In genomic region chr18:50716902-50717301, GRCh38 we compare ENCODE assay signal across 17 cellular contexts.
A peak's percentile ranks its signal among the peaks of the same experiment; 100 is the strongest.
DNase-seq lines count a peak whose midpoint lies in the region; FAIRE-seq lines count a peak whose summit lies in the region.
"Had no signal": no experiment of that assay in that cellular context is flagged by ENCODE, and none has a peak within 500 bp of the region (broad histone marks: within the 10 kb centered on the region; RNA-seq: fewer than 3 reads in every experiment).

No MANE protein-coding gene starts in this region.

- H4K8ac ChIP-seq in neuronal stem cell (ENCODE audit: low read depth, low read length), result no peak overlapping the region

- FAIRE-seq in small intestine (lab: Jason Lieb, UNC), result no peak

- H2BK5ac ChIP-seq in neuronal stem cell (ENCODE audit: low read length), result no peak overlapping the region

- H3K9me3 ChIP-seq in neuronal stem cell (replicated peaks in 1 of 2; ENCODE audit: control insufficient read depth in 2 of 2, insufficient read depth in 1 of 2, low read depth in 1 of 2, low read length in 2 of 2) (peaks cover 0 to 5% of the 10 kb centered on the region in 2 donors), small intestine (ENCODE audit: control insufficient read depth, low read depth) (no peaks in the 10 kb centered on the region)
- H3K9me3 ChIP-seq in effector memory CD4-positive, alpha-beta T cell (ENCODE audit: control insufficient read depth, low read length), result no peaks in the 10 kb centered on the region
- H3K9me3 ChIP-seq: BE2C had no signal

- H3K36me3 ChIP-seq in neuronal stem cell (replicated peaks in 1 of 2; ENCODE audit: control insufficient read depth in 2 of 2, insufficient read depth in 2 of 2, low read length in 2 of 2) (peaks cover 0 to 2% of the 10 kb centered on the region in 2 donors), small intestine (ENCODE audit: control insufficient read depth in 2 of 2, insufficient read depth in 2 of 2, low read length in 2 of 2) (no peaks in the 10 kb centered on the region)
- no peaks in the 10 kb centered on the region for H3K36me3 ChIP-seq in effector memory CD4-positive, alpha-beta T cell (ENCODE audit: control insufficient read depth, insufficient read depth, low read length)
- H3K36me3 ChIP-seq: BE2C had no signal

- H2BK120ac ChIP-seq in neuronal stem cell (ENCODE audit: low read depth, low read length), result no peak overlapping the region

- no peak overlapping the region for H3K4ac ChIP-seq in neuronal stem cell (ENCODE audit: low read length)

- peak overlapping the region; percentile 50 for H3K9ac ChIP-seq in neuronal stem cell (ENCODE audit: low read depth, low read length, poor library complexity)

- H2AK5ac ChIP-seq in neuronal stem cell (ENCODE audit: low read depth, low read length), result peak overlapping the region; percentile 23

- H3K18ac ChIP-seq in neuronal stem cell (ENCODE audit: low read length), result peak overlapping the region; percentile 27

- no peak overlapping the region for H2BK12ac ChIP-seq in neuronal stem cell (ENCODE audit: low read length)

- no peak overlapping the region for H2AFZ ChIP-seq in neuronal stem cell (ENCODE audit: low read length)

- H3K14ac ChIP-seq in neuronal stem cell (ENCODE audit: low read length), result no peak overlapping the region

- peak overlapping the region; percentile 61 for H3K23ac ChIP-seq in neuronal stem cell (ENCODE audit: low read depth, low read length, poor library complexity)

- H4K91ac ChIP-seq in neuronal stem cell (ENCODE audit: low read depth, low read length, poor library complexity), result no peak overlapping the region

- no peak overlapping the region for H3K4me2 ChIP-seq in neuronal stem cell (ENCODE audit: insufficient read depth, low read length, poor library complexity, severe bottlenecking)

- no CpG with 5 or more reads among the region's 4 CpGs for WGBS in neuronal stem cell (ENCODE audit: extremely low coverage in 2 of 2, insufficient read length in 2 of 2, insufficient replicate concordance in 1 of 2), 2 donors
- 88 to 94% (median 94%) methylated on average over 4 of the region's 4 CpGs for WGBS in small intestine, 3 donors

- no peak overlapping the region for H2BK15ac ChIP-seq in neuronal stem cell (ENCODE audit: low read length)

- DNase-seq in Daoy (ENCODE audit: low read depth) (peak; percentile 26), HCEC 1CT (peak; percentile 4), caudate nucleus (lab: John Stamatoyannopoulos, UW) (peak in 22 of 61 donors; percentile 7 to 78 (median 25)), neuronal stem cell (ENCODE audit: low spot score) (no peak), small intestine (no peak), activated T-cell treated with anti-CD3 and anti-CD28 coated beads for 4 hours (no peak)
- no peak for DNase-seq in effector memory CD4-positive, alpha-beta T cell
- DNase-seq in stimulated activated CD4-positive, alpha-beta T cell treated with anti-CD3 and anti-CD28 coated beads, Interleukin-15, amount 100 ng/mL, for 24 hours, result no peak
- DNase-seq: BE2C; CD4-positive, alpha-beta memory T cell; DND-41; IMR-90; Kasumi-1; NCI-H1417 treated with DMSO at 0.1 percent for 48 hours; NCI-H2029 treated with DMSO at 0.1 percent for 48 hours; NCI-H510A treated with DMSO at 0.1 percent for 48 hours had no signal

- H3K27ac ChIP-seq in caudate nucleus (ENCODE audit: low read depth, low read length), result peak overlapping the region; percentile 7
- no peak overlapping the region for H3K27ac ChIP-seq in neuronal stem cell (replicated peaks; ENCODE audit: low read length)
- no peak overlapping the region for H3K27ac ChIP-seq in small intestine (ENCODE audit: low read depth in 1 of 2, low read length in 1 of 2)
- H3K27ac ChIP-seq in effector memory CD4-positive, alpha-beta T cell (ENCODE audit: insufficient read depth, low read length, poor library complexity, severe bottlenecking), result no peak overlapping the region
- H3K27ac ChIP-seq: SK-N-MC had no signal

- no peaks in the 10 kb centered on the region for H3K27me3 ChIP-seq in neuronal stem cell (ENCODE audit: control insufficient read depth in 3 of 3, insufficient read depth in 3 of 3, low read depth in 1 of 3, low read length in 3 of 3)
- H3K27me3 ChIP-seq in small intestine (ENCODE audit: control insufficient read depth in 2 of 2, insufficient read depth in 2 of 2, low read length in 2 of 2), result no peaks in the 10 kb centered on the region
- no peaks in the 10 kb centered on the region for H3K27me3 ChIP-seq in effector memory CD4-positive, alpha-beta T cell (replicated peaks; ENCODE audit: control insufficient read depth, insufficient read depth, low read length, poor library complexity, severe bottlenecking)
- H3K27me3 ChIP-seq: BE2C had no signal

- H3K4me3 ChIP-seq in neuronal stem cell (ENCODE audit: low read length in 2 of 2) (no peak overlapping the region), small intestine (ENCODE audit: low read depth in 1 of 2, low read length in 2 of 2) (no peak overlapping the region)
- H3K4me3 ChIP-seq in effector memory CD4-positive, alpha-beta T cell (ENCODE audit: insufficient read depth, low read depth, low read length, poor library complexity, severe bottlenecking), result no peak overlapping the region
- H3K4me3 ChIP-seq: SK-N-MC had no signal

- H3K79me1 ChIP-seq in neuronal stem cell (ENCODE audit: low read depth, low read length), result no peaks in the 10 kb centered on the region

- peaks cover 1 to 7% of the 10 kb centered on the region in 2 donors for H3K4me1 ChIP-seq in neuronal stem cell (ENCODE audit: control insufficient read depth in 2 of 2, insufficient read depth in 1 of 2, low read depth in 1 of 2, low read length in 2 of 2)
- no peaks in the 10 kb centered on the region for H3K4me1 ChIP-seq in small intestine (ENCODE audit: control insufficient read depth in 2 of 2, insufficient read depth in 1 of 2, low read depth in 1 of 2, low read length in 1 of 2)
- H3K4me1 ChIP-seq in effector memory CD4-positive, alpha-beta T cell (ENCODE audit: control insufficient read depth, insufficient read depth, low read length, poor library complexity, severe bottlenecking), result no peaks in the 10 kb centered on the region
- H3K4me1 ChIP-seq: BE2C had no signal

Comparison
In these comparisons a context has a peak if more than half of its experiments do, and no peak if none do; other contexts are left out.
1. DNase-seq: peak in Daoy (single experiment) and HCEC 1CT (single experiment); none in neuronal stem cell (single experiment), small intestine (single experiment), effector memory CD4-positive, alpha-beta T cell (0 of 3), stimulated activated CD4-positive, alpha-beta T cell treated with anti-CD3 and anti-CD28 coated beads, Interleukin-15, amount 100 ng/mL, for 24 hours (single experiment) and activated T-cell treated with anti-CD3 and anti-CD28 coated beads for 4 hours (single experiment).